ENCODE assay signal across 20 cellular contexts in genomic region chr17:38960402-38960801, GRCh38. TPM values are rescaled to one million over a fixed set of nuclear protein-coding genes. Genes with fewer than 3 reads are reported as not detected.
DNase-seq lines count a peak whose midpoint lies in the region; ATAC-seq and TF ChIP-seq lines count a peak whose summit lies in the region.
"Had no signal": no experiment of that assay in that cellular context is flagged by ENCODE, and none has a peak within 500 bp of the region (broad histone marks: within the 10 kb centered on the region; RNA-seq: fewer than 3 reads in every experiment).

No MANE protein-coding gene starts in this region.

- no peak overlapping the region for H3K4me3 ChIP-seq in heart right ventricle
- H3K4me3 ChIP-seq: BLaER1 treated with 17β-estradiol and CSF1 and Interleukin-3, amounts not matched to agents 10 nM and 100 nM had no signal

- no peak for DNase-seq in activated CD4-positive, alpha-beta T cell treated with anti-CD3 and anti-CD28 coated beads, Interleukin-2, amount 10 ng/mL, durations not matched to agents 7 days and 5 days
- DNase-seq in activated CD4-positive, alpha-beta T cell treated with anti-CD3 and anti-CD28 coated beads, Interleukin-2, amount 10 ng/mL, durations not matched to agents 24 days and 14 days: no peak
- DNase-seq in stimulated activated naive CD8-positive, alpha-beta T cell treated with anti-CD3 and anti-CD28 coated beads, Interleukin-15, Interleukin-2, amounts not matched to agents 100 U/mL and 50 U/mL, for 24 hours: no peak
- no peak for DNase-seq in stimulated activated naive CD8-positive, alpha-beta T cell treated with anti-CD3 and anti-CD28 coated beads, Interleukin-15, amount 100 ng/mL, for 72 hours
- DNase-seq in left ventricle myocardium superior: no peak
- no peak for DNase-seq in heart right ventricle
- DNase-seq: 8988T, Calu3, DMS79, GDM1, H9, NCI-H1417, NCI-H1930, NCI-H2171, NCI-H446 treated with DMSO at 0.1 percent for 48 hours, NCI-H82 had no signal

- H3K9me3 Mint-ChIP-seq in activated CD4-positive, alpha-beta T cell treated with anti-CD3 and anti-CD28 coated beads, Interleukin-2, amount 10 ng/mL, durations not matched to agents 7 days and 5 days: no peaks in the 10 kb centered on the region
- no peaks in the 10 kb centered on the region for H3K9me3 Mint-ChIP-seq in activated CD4-positive, alpha-beta T cell treated with anti-CD3 and anti-CD28 coated beads, Interleukin-2, amount 10 ng/mL, durations not matched to agents 24 days and 14 days
- no peaks in the 10 kb centered on the region for H3K9me3 Mint-ChIP-seq in stimulated activated naive CD8-positive, alpha-beta T cell treated with anti-CD3 and anti-CD28 coated beads, Interleukin-15, Interleukin-2, amounts not matched to agents 100 ng/mL and 50 ng/mL, for 24 hours
- no peaks in the 10 kb centered on the region for H3K9me3 Mint-ChIP-seq in activated T-helper 17 cell treated with anti-CD3 and anti-CD28 coated beads, Interleukin-2, amount 50 U/mL, for 72 hours
- no peaks in the 10 kb centered on the region for H3K9me3 Mint-ChIP-seq in stimulated activated naive CD8-positive, alpha-beta T cell treated with anti-CD3 and anti-CD28 coated beads, Interleukin-15, amount 100 ng/mL, for 72 hours
- H3K9me3 Mint-ChIP-seq: H9 had no signal

- no peaks in the 10 kb centered on the region for H3K27me3 ChIP-seq in heart right ventricle
- H3K27me3 ChIP-seq: BLaER1 treated with 17β-estradiol and CSF1 and Interleukin-3, amounts not matched to agents 10 nM and 100 nM had no signal

- TF ChIP-seq CTCF in heart right ventricle (IDR thresholded peaks at IDR 0.05): no peak

- H3K36me3 ChIP-seq in heart right ventricle: no peaks in the 10 kb centered on the region
- H3K36me3 ChIP-seq: BLaER1 treated with 17β-estradiol and CSF1 and Interleukin-3, amounts not matched to agents 10 nM and 100 nM had no signal

- ATAC-seq in stimulated activated naive CD8-positive, alpha-beta T cell treated with anti-CD3 and anti-CD28 coated beads, Interleukin-15, Interleukin-2, amounts not matched to agents 100 U/mL and 50 U/mL, for 24 hours: no peak
- ATAC-seq in activated T-helper 17 cell treated with anti-CD3 and anti-CD28 coated beads, Interleukin-2, amount 50 U/mL, for 72 hours (replicated peaks): no peak
- peak; percentile 48 for ATAC-seq in stimulated activated naive CD8-positive, alpha-beta T cell treated with anti-CD3 and anti-CD28 coated beads, Interleukin-15, amount 100 ng/mL, for 72 hours
- ATAC-seq in left ventricle myocardium superior (no peak), heart right ventricle (no peak)

- 92 to 96% methylated on average over 5 of the region's 5 CpGs for WGBS in heart right ventricle, 2 donors

- intact Hi-C loops in activated CD4-positive, alpha-beta T cell treated with anti-CD3 and anti-CD28 coated beads, Interleukin-2, amount 10 ng/mL, durations not matched to agents 24 days and 14 days (cut with micrococcal nuclease): no loop called here
- intact Hi-C loops in left ventricle myocardium superior (cut with micrococcal nuclease) (no loop called here), heart right ventricle (cut with DNase I) (loop anchor here in 1 of 10 donors (10.0 kb wide), 1 partner anchor 86 kb away; the partner anchor contains the start of gene LASP1)

- H3K4me3 Mint-ChIP-seq in activated CD4-positive, alpha-beta T cell treated with anti-CD3 and anti-CD28 coated beads, Interleukin-2, amount 10 ng/mL, durations not matched to agents 7 days and 5 days: no peak overlapping the region
- no peak overlapping the region for H3K4me3 Mint-ChIP-seq in activated CD4-positive, alpha-beta T cell treated with anti-CD3 and anti-CD28 coated beads, Interleukin-2, amount 10 ng/mL, durations not matched to agents 24 days and 14 days
- H3K4me3 Mint-ChIP-seq in stimulated activated naive CD8-positive, alpha-beta T cell treated with anti-CD3 and anti-CD28 coated beads, Interleukin-15, Interleukin-2, amounts not matched to agents 100 ng/mL and 50 ng/mL, for 24 hours: peak overlapping the region; percentile 35
- H3K4me3 Mint-ChIP-seq in activated T-helper 17 cell treated with anti-CD3 and anti-CD28 coated beads, Interleukin-2, amount 50 U/mL, for 72 hours: peak overlapping the region; percentile 40
- peak overlapping the region in 1 of 2 donors; percentile 22 for H3K4me3 Mint-ChIP-seq in stimulated activated naive CD8-positive, alpha-beta T cell treated with anti-CD3 and anti-CD28 coated beads, Interleukin-15, amount 100 ng/mL, for 72 hours
- H3K4me3 Mint-ChIP-seq: H9 had no signal

- H3K27ac Mint-ChIP-seq in activated CD4-positive, alpha-beta T cell treated with anti-CD3 and anti-CD28 coated beads, Interleukin-2, amount 10 ng/mL, durations not matched to agents 7 days and 5 days: peak overlapping the region; percentile 79
- H3K27ac Mint-ChIP-seq in activated CD4-positive, alpha-beta T cell treated with anti-CD3 and anti-CD28 coated beads, Interleukin-2, amount 10 ng/mL, durations not matched to agents 24 days and 14 days: no peak overlapping the region
- H3K27ac Mint-ChIP-seq in stimulated activated naive CD8-positive, alpha-beta T cell treated with anti-CD3 and anti-CD28 coated beads, Interleukin-15, Interleukin-2, amounts not matched to agents 100 ng/mL and 50 ng/mL, for 24 hours: no peak overlapping the region
- no peak overlapping the region for H3K27ac Mint-ChIP-seq in activated T-helper 17 cell treated with anti-CD3 and anti-CD28 coated beads, Interleukin-2, amount 50 U/mL, for 72 hours
- peak overlapping the region in 1 of 2 donors; percentile 19 for H3K27ac Mint-ChIP-seq in stimulated activated naive CD8-positive, alpha-beta T cell treated with anti-CD3 and anti-CD28 coated beads, Interleukin-15, amount 100 ng/mL, for 72 hours
- H3K27ac Mint-ChIP-seq: H9 had no signal

- peaks cover 26% of the 10 kb centered on the region for H3K4me1 Mint-ChIP-seq in activated CD4-positive, alpha-beta T cell treated with anti-CD3 and anti-CD28 coated beads, Interleukin-2, amount 10 ng/mL, durations not matched to agents 7 days and 5 days
- peaks cover 10% of the 10 kb centered on the region for H3K4me1 Mint-ChIP-seq in activated CD4-positive, alpha-beta T cell treated with anti-CD3 and anti-CD28 coated beads, Interleukin-2, amount 10 ng/mL, durations not matched to agents 24 days and 14 days
- peaks cover 38% of the 10 kb centered on the region for H3K4me1 Mint-ChIP-seq in stimulated activated naive CD8-positive, alpha-beta T cell treated with anti-CD3 and anti-CD28 coated beads, Interleukin-15, Interleukin-2, amounts not matched to agents 100 ng/mL and 50 ng/mL, for 24 hours (ENCODE audit: low read depth)
- H3K4me1 Mint-ChIP-seq in activated T-helper 17 cell treated with anti-CD3 and anti-CD28 coated beads, Interleukin-2, amount 50 U/mL, for 72 hours: no peaks in the 10 kb centered on the region
- peaks cover 20% of the 10 kb centered on the region for H3K4me1 Mint-ChIP-seq in stimulated activated naive CD8-positive, alpha-beta T cell treated with anti-CD3 and anti-CD28 coated beads, Interleukin-15, amount 100 ng/mL, for 72 hours
- H3K4me1 Mint-ChIP-seq: H9 had no signal

- H3K27me3 Mint-ChIP-seq in activated CD4-positive, alpha-beta T cell treated with anti-CD3 and anti-CD28 coated beads, Interleukin-2, amount 10 ng/mL, durations not matched to agents 7 days and 5 days: no peaks in the 10 kb centered on the region
- H3K27me3 Mint-ChIP-seq in activated CD4-positive, alpha-beta T cell treated with anti-CD3 and anti-CD28 coated beads, Interleukin-2, amount 10 ng/mL, durations not matched to agents 24 days and 14 days: no peaks in the 10 kb centered on the region
- H3K27me3 Mint-ChIP-seq in stimulated activated naive CD8-positive, alpha-beta T cell treated with anti-CD3 and anti-CD28 coated beads, Interleukin-15, Interleukin-2, amounts not matched to agents 100 ng/mL and 50 ng/mL, for 24 hours: no peaks in the 10 kb centered on the region
- H3K27me3 Mint-ChIP-seq in activated T-helper 17 cell treated with anti-CD3 and anti-CD28 coated beads, Interleukin-2, amount 50 U/mL, for 72 hours: no peaks in the 10 kb centered on the region
- no peaks in the 10 kb centered on the region for H3K27me3 Mint-ChIP-seq in stimulated activated naive CD8-positive, alpha-beta T cell treated with anti-CD3 and anti-CD28 coated beads, Interleukin-15, amount 100 ng/mL, for 72 hours

- H3K9me3 ChIP-seq in heart right ventricle: no peaks in the 10 kb centered on the region
- H3K9me3 ChIP-seq: BLaER1 treated with 17β-estradiol and CSF1 and Interleukin-3, amounts not matched to agents 10 nM and 100 nM had no signal

- H3K27ac ChIP-seq in heart right ventricle: no peak overlapping the region
- H3K27ac ChIP-seq: BLaER1 treated with 17β-estradiol and CSF1 and Interleukin-3, amounts not matched to agents 10 nM and 100 nM had no signal

- CTCF ChIA-PET in activated CD4-positive, alpha-beta T cell treated with anti-CD3 and anti-CD28 coated beads, Interleukin-2, amount 10 ng/mL, durations not matched to agents 7 days and 5 days (lab: Charles Lee): interaction anchor here (0.6 to 0.8 kb wide), 2 partner anchors 13 to 58 kb away, joined by 5 read pairs; no protein-coding TSS in a partner anchor

- no peaks in the 10 kb centered on the region for H3K4me1 ChIP-seq in heart right ventricle

- POLR2A ChIA-PET in activated CD4-positive, alpha-beta T cell treated with anti-CD3 and anti-CD28 coated beads, Interleukin-2, amount 10 ng/mL, durations not matched to agents 7 days and 5 days (lab: Charles Lee): interaction anchor here (0.7 kb wide), 1 partner anchor 99 kb away, joined by 3 read pairs; no protein-coding TSS in a partner anchor

- H3K36me3 Mint-ChIP-seq in activated CD4-positive, alpha-beta T cell treated with anti-CD3 and anti-CD28 coated beads, Interleukin-2, amount 10 ng/mL, durations not matched to agents 7 days and 5 days (ENCODE audit: low read depth): no peaks in the 10 kb centered on the region
- H3K36me3 Mint-ChIP-seq in activated CD4-positive, alpha-beta T cell treated with anti-CD3 and anti-CD28 coated beads, Interleukin-2, amount 10 ng/mL, durations not matched to agents 24 days and 14 days (ENCODE audit: low read depth): no peaks in the 10 kb centered on the region
- no peaks in the 10 kb centered on the region for H3K36me3 Mint-ChIP-seq in stimulated activated naive CD8-positive, alpha-beta T cell treated with anti-CD3 and anti-CD28 coated beads, Interleukin-15, Interleukin-2, amounts not matched to agents 100 ng/mL and 50 ng/mL, for 24 hours (ENCODE audit: low read depth)
- no peaks in the 10 kb centered on the region for H3K36me3 Mint-ChIP-seq in activated T-helper 17 cell treated with anti-CD3 and anti-CD28 coated beads, Interleukin-2, amount 50 U/mL, for 72 hours (ENCODE audit: low read depth)

RNA-seq across cellular contexts. Expression of gene FBXO47, which starts 6.8 kb away (rescaled TPM):
- not detected for total RNA-seq in activated CD4-positive, alpha-beta T cell treated with anti-CD3 and anti-CD28 coated beads, Interleukin-2, amount 10 ng/mL, durations not matched to agents 7 days and 5 days
- 0.09 TPM in 1 of 2 replicates, not detected in the other for total RNA-seq in activated CD4-positive, alpha-beta T cell treated with anti-CD3 and anti-CD28 coated beads, Interleukin-2, amount 10 ng/mL, durations not matched to agents 24 days and 14 days
- not detected for total RNA-seq in activated T-helper 17 cell treated with anti-CD3 and anti-CD28 coated beads, Interleukin-2, amount 50 U/mL, for 72 hours
- not detected for total RNA-seq in left ventricle myocardium superior
- total RNA-seq in heart right ventricle: not detected
- not detected for polyA plus RNA-seq in heart right ventricle
- total RNA-seq: Calu3, H9, LHCN-M2 had no signal

Comparison
In these comparisons a context has a peak if more than half of its experiments do, and no peak if none do; other contexts are left out.
1. H3K4me3 Mint-ChIP-seq: peak in stimulated activated naive CD8-positive, alpha-beta T cell treated with anti-CD3 and anti-CD28 coated beads, Interleukin-15, Interleukin-2, amounts not matched to agents 100 ng/mL and 50 ng/mL, for 24 hours (single experiment) and activated T-helper 17 cell treated with anti-CD3 and anti-CD28 coated beads, Interleukin-2, amount 50 U/mL, for 72 hours (single experiment); none in activated CD4-positive, alpha-beta T cell treated with anti-CD3 and anti-CD28 coated beads, Interleukin-2, amount 10 ng/mL, durations not matched to agents 7 days and 5 days (single experiment) and activated CD4-positive, alpha-beta T cell treated with anti-CD3 and anti-CD28 coated beads, Interleukin-2, amount 10 ng/mL, durations not matched to agents 24 days and 14 days (single experiment).